Comparison of ENCODE assay signal across 13 cellular contexts in genomic region chr2:3574155-3574554, GRCh38. TPM values are rescaled to one million over a fixed set of nuclear protein-coding genes. Genes with fewer than 3 reads are reported as not detected.
A peak's percentile ranks its signal among the peaks of the same experiment; 100 is the strongest.
DNase-seq lines count a peak whose midpoint lies in the region; ATAC-seq, FAIRE-seq and TF ChIP-seq lines count a peak whose summit lies in the region.
"Had no signal": no experiment of that assay in that cellular context is flagged by ENCODE, and none has a peak within 500 bp of the region (broad histone marks: within the 10 kb centered on the region; RNA-seq: fewer than 3 reads in every experiment).

No MANE protein-coding gene starts in this region.

- H3K36me3 ChIP-seq in Loucy (ENCODE audit: insufficient read depth, low read length) (peaks cover 29% of the 10 kb centered on the region), astrocyte (ENCODE audit: insufficient read depth, low read length) (peaks cover 20% of the 10 kb centered on the region), BE2C (peaks cover 38% of the 10 kb centered on the region)

- H3K27me3 Mint-ChIP-seq in astrocyte (ENCODE audit: low read depth, unreplicated experiment) = no peaks in the 10 kb centered on the region
- H3K27me3 Mint-ChIP-seq in osteocyte (ENCODE audit: unreplicated experiment) = no peaks in the 10 kb centered on the region

- no peak overlapping the region for H3K9ac ChIP-seq in Loucy (ENCODE audit: low read depth, low read length, poor library complexity, severe bottlenecking)
- no peak overlapping the region for H3K9ac ChIP-seq in astrocyte (ENCODE audit: low read length)

- H2AFZ ChIP-seq in Loucy (ENCODE audit: low read length) (no peak overlapping the region), astrocyte (ENCODE audit: low read depth, low read length) (no peak overlapping the region)

- H4K20me1 ChIP-seq in Loucy (ENCODE audit: insufficient read depth, low read length, poor library complexity, severe bottlenecking) = peaks cover 40% of the 10 kb centered on the region
- H4K20me1 ChIP-seq in astrocyte (ENCODE audit: insufficient read depth, low read length) = peaks cover 38% of the 10 kb centered on the region

- H3K9me3 Mint-ChIP-seq in astrocyte (ENCODE audit: unreplicated experiment) (no peaks in the 10 kb centered on the region), osteocyte (ENCODE audit: unreplicated experiment) (no peaks in the 10 kb centered on the region)

- H3K27ac Mint-ChIP-seq in astrocyte (ENCODE audit: unreplicated experiment) (no peak overlapping the region), osteocyte (ENCODE audit: unreplicated experiment) (no peak overlapping the region)

- H3K4me1 ChIP-seq in Loucy (ENCODE audit: insufficient read depth, low read length, poor library complexity, severe bottlenecking) (peaks cover 31% of the 10 kb centered on the region), astrocyte (ENCODE audit: insufficient read depth, low read length) (peaks cover 26% of the 10 kb centered on the region), BE2C (peaks cover 9% of the 10 kb centered on the region)

- no peak for TF ChIP-seq CTCF in Loucy (conservative IDR thresholded peaks at IDR 0.05; ENCODE audit: low read length)
- no peak for TF ChIP-seq CTCF in astrocyte (IDR thresholded peaks at IDR 0.05; ENCODE audit: insufficient read depth, low read depth, low read length)
- no peak for TF ChIP-seq CTCF in osteocyte (IDR thresholded peaks at IDR 0.05)
- TF ChIP-seq CTCF in BE2C (IDR thresholded peaks at IDR 0.05; ENCODE audit: low read depth, low read length) = no peak

- DNase-seq in NCI-H510A treated with DMSO at 0.1 percent for 48 hours (lab: John Stamatoyannopoulos, UW) = peak; percentile 30
- DNase-seq in NCI-H510A (lab: John Stamatoyannopoulos, UW) = no peak
- DNase-seq in astrocyte (ENCODE audit: low read depth) = no peak
- DNase-seq in osteocyte (ENCODE audit: extremely low spot score, unreplicated experiment) = no peak
- DNase-seq in GOT3 (lab: John Stamatoyannopoulos, UW) = no peak
- no peak for DNase-seq in BE2C
- DNase-seq: activated gamma-delta T cell treated with Interleukin-2 at 50 U/mL for 16 hours; effector CD4-positive, alpha-beta T cell; NCI-H1105 had no signal

- H3K9me3 ChIP-seq in Loucy (ENCODE audit: insufficient read depth, low read depth, low read length) = no peaks in the 10 kb centered on the region
- H3K9me3 ChIP-seq in astrocyte (ENCODE audit: insufficient read depth, low read depth, low read length) = no peaks in the 10 kb centered on the region
- H3K9me3 ChIP-seq in BE2C = no peaks in the 10 kb centered on the region

- H3K36me3 Mint-ChIP-seq in astrocyte (ENCODE audit: low read depth, unreplicated experiment) = peaks cover 18% of the 10 kb centered on the region
- peaks cover 28% of the 10 kb centered on the region for H3K36me3 Mint-ChIP-seq in osteocyte (ENCODE audit: unreplicated experiment)

- H3K9me2 ChIP-seq in Loucy (replicated peaks; ENCODE audit: low read depth, low read length) = no peaks in the 10 kb centered on the region

- no peak overlapping the region for H3K27ac ChIP-seq in astrocyte (ENCODE audit: low read depth, low read length)

- no peak for FAIRE-seq in astrocyte (lab: Jason Lieb, UNC)
- FAIRE-seq: H1 had no signal

- H3K79me2 ChIP-seq in Loucy (ENCODE audit: insufficient read depth, low read length) (peaks cover 41% of the 10 kb centered on the region), astrocyte (ENCODE audit: insufficient read depth, low read length) (peaks cover 41% of the 10 kb centered on the region)

- peak overlapping the region; percentile 50 for H3K4me3 Mint-ChIP-seq in astrocyte (ENCODE audit: unreplicated experiment)
- H3K4me3 Mint-ChIP-seq in osteocyte (ENCODE audit: unreplicated experiment) = peak overlapping the region; percentile 95

- peaks cover 24% of the 10 kb centered on the region for H3K4me1 Mint-ChIP-seq in astrocyte (ENCODE audit: low read depth, unreplicated experiment)
- peaks cover 40% of the 10 kb centered on the region for H3K4me1 Mint-ChIP-seq in osteocyte (ENCODE audit: unreplicated experiment)

- H3K27me3 ChIP-seq in Loucy (ENCODE audit: insufficient read depth, low read length, poor library complexity, severe bottlenecking) (peaks cover 10% of the 10 kb centered on the region), astrocyte (ENCODE audit: insufficient read depth, low read length) (no peaks in the 10 kb centered on the region), BE2C (no peaks in the 10 kb centered on the region)

- no peaks in the 10 kb centered on the region for H3F3A ChIP-seq in Loucy (ENCODE audit: low read depth)

- H3K4me3 ChIP-seq in Loucy (ENCODE audit: low read length, poor library complexity, severe bottlenecking) (peak overlapping the region; percentile 97), astrocyte (ENCODE audit: insufficient read depth, low read depth, low read length) (peak overlapping the region; percentile 76), BE2C (ENCODE audit: low read depth, low read length) (no peak overlapping the region)

- H3K4me2 ChIP-seq in Loucy (ENCODE audit: low read depth, low read length, poor library complexity, severe bottlenecking) (peak overlapping the region; percentile 79), astrocyte (ENCODE audit: low read length) (peak overlapping the region; percentile 86)

- no peak for ATAC-seq in GM21423 (IDR thresholded peaks at IDR 0.05; ENCODE audit: unreplicated experiment)

RNA-seq across cellular contexts. Expression of gene RPS7, which starts 0.9 kb away (rescaled TPM):
- total RNA-seq in astrocyte (998 and 1,163 TPM in 2 replicates), osteocyte (1,082 and 1,101 TPM in 2 replicates)
- polyA plus RNA-seq in BE2C (2012; ENCODE audit: insufficient read depth, insufficient read length, low read depth) = 1,421 TPM

RNA-seq across cellular contexts. Expression of gene RNASEH1, which starts 16.0 kb away (rescaled TPM):
- total RNA-seq in astrocyte = 32.6 and 35.5 TPM in 2 replicates
- 24.6 and 25.5 TPM in 2 replicates for total RNA-seq in osteocyte
- polyA plus RNA-seq in BE2C (2012; ENCODE audit: insufficient read depth, insufficient read length, low read depth) = 43.9 TPM

RNA-seq across cellular contexts. Expression of gene COLEC11, which starts 20.8 kb away (rescaled TPM):
- total RNA-seq in astrocyte = not detected in 2 replicates
- not detected in 2 replicates for total RNA-seq in osteocyte
- 278 TPM for polyA plus RNA-seq in BE2C (2012; ENCODE audit: insufficient read depth, insufficient read length, low read depth)
- total RNA-seq: mononuclear cell had no signal

RNA-seq across cellular contexts. Expression of gene ADI1, which starts 54.8 kb away (rescaled TPM):
- total RNA-seq in astrocyte (29.4 and 41.6 TPM in 2 replicates), osteocyte (48.5 and 54.0 TPM in 2 replicates)
- 20.7 TPM for polyA plus RNA-seq in BE2C (2012; ENCODE audit: insufficient read depth, insufficient read length, low read depth)
